Comparison of ENCODE assay signal across 17 cellular contexts in the genomic region with DNA sequence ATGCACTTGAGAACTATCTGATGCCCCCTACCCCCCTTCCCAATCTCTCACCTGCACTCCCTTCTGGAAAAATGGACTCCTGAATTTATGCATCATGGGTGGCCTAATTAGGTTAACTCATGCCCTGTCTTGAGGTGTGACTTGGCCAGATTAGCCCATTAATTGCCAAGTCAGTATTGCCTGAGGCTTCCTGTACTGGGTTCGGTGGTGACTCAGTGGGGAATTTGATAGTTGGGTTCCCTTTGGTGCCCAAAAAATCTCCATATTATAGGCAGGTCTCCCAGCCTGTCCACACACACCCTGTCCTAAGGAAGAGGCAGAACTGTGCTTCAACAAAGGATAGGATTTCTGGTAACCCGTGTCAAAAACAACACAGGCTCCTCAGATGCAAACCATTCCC.
DNase-seq lines count a peak whose midpoint lies in the region; ATAC-seq and TF ChIP-seq lines count a peak whose summit lies in the region.
"Had no signal": no experiment of that assay in that cellular context is flagged by ENCODE, and none has a peak within 500 bp of the region (broad histone marks: within the 10 kb centered on the region; RNA-seq: fewer than 3 reads in every experiment).

No MANE protein-coding gene starts in this region.

- TF ChIP-seq CTCF in PC-9 (conservative IDR thresholded peaks at IDR 0.05) = no peak
- no peak for TF ChIP-seq CTCF in epithelial cell of esophagus (IDR thresholded peaks at IDR 0.05; ENCODE audit: insufficient read depth, low read depth, low read length, missing control alignments)
- no peak for TF ChIP-seq CTCF in smooth muscle cell (IDR thresholded peaks at IDR 0.05; ENCODE audit: borderline replicate concordance, insufficient read depth, poor library complexity, severe bottlenecking)
- TF ChIP-seq CTCF in activated CD8-positive, alpha-beta T cell treated with anti-CD3 and anti-CD28 coated beads for 36 hours (IDR thresholded peaks at IDR 0.05) = no peak

- H3K9me3 ChIP-seq in PC-9 (ENCODE audit: insufficient read depth, low read depth) (no peaks in the 10 kb centered on the region), smooth muscle cell (replicated peaks; ENCODE audit: low read depth) (no peaks in the 10 kb centered on the region)
- H3K9me3 ChIP-seq: heart left ventricle, SJCRH30 had no signal

- no peak overlapping the region for H3K4me3 ChIP-seq in PC-9
- no peak overlapping the region for H3K4me3 ChIP-seq in epithelial cell of esophagus (ENCODE audit: low read length)
- H3K4me3 ChIP-seq in smooth muscle cell = no peak overlapping the region
- H3K4me3 ChIP-seq: GM23338, heart left ventricle, SJCRH30 had no signal

- intact Hi-C loops in PC-9 (cut with micrococcal nuclease; ENCODE audit: unreplicated experiment) = loop anchor here (5.0 to 10.0 kb wide), 3 partner anchors 146 to 352 kb away; a partner anchor contains a TSS
- intact Hi-C loops in activated CD8-positive, alpha-beta T cell treated with anti-CD3 and anti-CD28 coated beads for 36 hours (cut with micrococcal nuclease) = no loop called here
- intact Hi-C loops in activated T-helper 2 cell treated with anti-CD3 and anti-CD28 coated beads, Interferon-gamma antibody, Interleukin-2, Interleukin-4, amounts not matched to agents 10 μg/mL and 5 μg/mL and 100 μg/mL, durations not matched to agents 14 hours and 24 hours and 36 hours (cut with micrococcal nuclease) = loop anchor here (10.0 kb wide), 2 partner anchors 218 to 1702 kb away; a partner anchor contains a TSS

- H3K9me2 ChIP-seq in PC-9 (ENCODE audit: insufficient read depth) = no peaks in the 10 kb centered on the region

- H3K79me2 ChIP-seq in PC-9 (ENCODE audit: low read depth) (peaks cover 82% of the 10 kb centered on the region), smooth muscle cell (ENCODE audit: low read depth) (no peaks in the 10 kb centered on the region)

- no TSS peak for BruUV-seq in PC-9 (replicated peaks; lab: Mats Ljungman, UMichigan)

- CTCF ChIA-PET in PC-9 (lab: Charles Lee) = no interaction called here
- CTCF ChIA-PET in activated CD8-positive, alpha-beta T cell treated with anti-CD3 and anti-CD28 coated beads for 36 hours (lab: Charles Lee) = interaction anchor here (2.0 kb wide), 1 partner anchor 221 kb away, joined by 9 read pairs; no protein-coding TSS in a partner anchor

- 76% methylated on average over 2 of the region's 2 CpGs for WGBS in smooth muscle cell (ENCODE audit: low lambda C conversion rate)

- H3K36me3 ChIP-seq in PC-9 (ENCODE audit: low read depth) (no peaks in the 10 kb centered on the region), smooth muscle cell (ENCODE audit: low read depth) (no peaks in the 10 kb centered on the region)
- H3K36me3 ChIP-seq: heart left ventricle, SJCRH30 had no signal

- peak overlapping the region; percentile 95 for H3K27ac ChIP-seq in PC-9
- peak overlapping the region; percentile 93 for H3K27ac ChIP-seq in smooth muscle cell (ENCODE audit: low read depth)
- H3K27ac ChIP-seq: SJCRH30 had no signal

- no peak overlapping the region for H3K4me3 Mint-ChIP-seq in activated CD8-positive, alpha-beta T cell treated with anti-CD3 and anti-CD28 coated beads for 36 hours
- no peak overlapping the region for H3K4me3 Mint-ChIP-seq in activated T-helper 2 cell treated with anti-CD3 and anti-CD28 coated beads, Interferon-gamma antibody, Interleukin-2, Interleukin-4, amounts not matched to agents 10 μg/mL and 5 μg/mL and 100 μg/mL, durations not matched to agents 14 hours and 24 hours and 36 hours (ENCODE audit: low read depth)
- H3K4me3 Mint-ChIP-seq: activated naive CD4-positive, alpha-beta T cell treated with anti-CD3 and anti-CD28 coated beads, Interleukin-2, amount 50 U/mL, for 24 hours; GM23338 had no signal

- no peaks in the 10 kb centered on the region for H3K27me3 Mint-ChIP-seq in activated CD8-positive, alpha-beta T cell treated with anti-CD3 and anti-CD28 coated beads for 36 hours
- no peaks in the 10 kb centered on the region for H3K27me3 Mint-ChIP-seq in activated T-helper 2 cell treated with anti-CD3 and anti-CD28 coated beads, Interferon-gamma antibody, Interleukin-2, Interleukin-4, amounts not matched to agents 10 μg/mL and 5 μg/mL and 100 μg/mL, durations not matched to agents 14 hours and 24 hours and 36 hours (ENCODE audit: low read depth)
- H3K27me3 Mint-ChIP-seq: activated naive CD4-positive, alpha-beta T cell treated with anti-CD3 and anti-CD28 coated beads, Interleukin-2, amount 50 U/mL, for 24 hours; central memory CD8-positive, alpha-beta T cell had no signal

- peaks cover 5% of the 10 kb centered on the region for H3K36me3 Mint-ChIP-seq in activated CD8-positive, alpha-beta T cell treated with anti-CD3 and anti-CD28 coated beads for 36 hours (ENCODE audit: low read depth)
- H3K36me3 Mint-ChIP-seq in activated T-helper 2 cell treated with anti-CD3 and anti-CD28 coated beads, Interferon-gamma antibody, Interleukin-2, Interleukin-4, amounts not matched to agents 10 μg/mL and 5 μg/mL and 100 μg/mL, durations not matched to agents 14 hours and 24 hours and 36 hours (ENCODE audit: low read depth) = peaks cover 39% of the 10 kb centered on the region

- H3K4me2 ChIP-seq in PC-9 (peak overlapping the region; percentile 82), smooth muscle cell (no peak overlapping the region)
- H3K4me2 ChIP-seq: GM23338 had no signal

- H3K9ac ChIP-seq in smooth muscle cell (ENCODE audit: low read depth) = no peak overlapping the region

- POLR2A ChIA-PET in PC-9 (lab: Charles Lee; ENCODE audit: unreplicated experiment) = no interaction called here
- POLR2A ChIA-PET in activated CD8-positive, alpha-beta T cell treated with anti-CD3 and anti-CD28 coated beads for 36 hours (lab: Charles Lee) = no interaction called here

- DNase-seq in ELR (ENCODE audit: low read depth) (peak; percentile 63), PC-9 (peak; percentile 38 to 85), epithelial cell of esophagus (ENCODE audit: low read depth) (peak; percentile 87), smooth muscle cell (lab: John Stamatoyannopoulos, UW; ENCODE audit: unreplicated experiment) (no peak), NCI-H526 treated with DMSO at 0.1 percent for 48 hours (lab: John Stamatoyannopoulos, UW) (no peak)
- no peak for DNase-seq in activated CD8-positive, alpha-beta T cell treated with anti-CD3 and anti-CD28 coated beads for 36 hours
- DNase-seq in activated T-helper 2 cell treated with anti-CD3 and anti-CD28 coated beads, Interferon-gamma antibody, Interleukin-2, Interleukin-4, amounts not matched to agents 10 μg/mL and 5 μg/mL and 100 μg/mL, durations not matched to agents 14 hours and 24 hours and 36 hours (ENCODE audit: low spot score) = no peak
- DNase-seq: heart left ventricle; Kasumi-1; NCI-H2081; NK-92 treated with Interleukin-12 subunit alpha and Interleukin-12 subunit beta, amount 100 ng/mL, for 24 hours; SJCRH30; stimulated activated CD4-positive, alpha-beta T cell treated with anti-CD3 and anti-CD28 coated beads, Interleukin-4, amount 100 ng/mL, for 1 hour had no signal

- H3K9me3 Mint-ChIP-seq in activated CD8-positive, alpha-beta T cell treated with anti-CD3 and anti-CD28 coated beads for 36 hours = no peaks in the 10 kb centered on the region
- no peaks in the 10 kb centered on the region for H3K9me3 Mint-ChIP-seq in activated T-helper 2 cell treated with anti-CD3 and anti-CD28 coated beads, Interferon-gamma antibody, Interleukin-2, Interleukin-4, amounts not matched to agents 10 μg/mL and 5 μg/mL and 100 μg/mL, durations not matched to agents 14 hours and 24 hours and 36 hours
- H3K9me3 Mint-ChIP-seq: activated naive CD4-positive, alpha-beta T cell treated with anti-CD3 and anti-CD28 coated beads, Interleukin-2, amount 50 U/mL, for 24 hours; central memory CD8-positive, alpha-beta T cell; GM23338 had no signal

- H3F3A ChIP-seq in PC-9 (ENCODE audit: insufficient read depth, low read depth) (peaks cover 70% of the 10 kb centered on the region), smooth muscle cell (ENCODE audit: low read depth) (peaks cover 13% of the 10 kb centered on the region)

- H2AFZ ChIP-seq in PC-9 (no peak overlapping the region), smooth muscle cell (ENCODE audit: low read depth) (no peak overlapping the region)
- H2AFZ ChIP-seq: GM23338 had no signal

- peaks cover 34% of the 10 kb centered on the region for H3K4me1 Mint-ChIP-seq in activated CD8-positive, alpha-beta T cell treated with anti-CD3 and anti-CD28 coated beads for 36 hours (ENCODE audit: low read depth)
- H3K4me1 Mint-ChIP-seq in activated T-helper 2 cell treated with anti-CD3 and anti-CD28 coated beads, Interferon-gamma antibody, Interleukin-2, Interleukin-4, amounts not matched to agents 10 μg/mL and 5 μg/mL and 100 μg/mL, durations not matched to agents 14 hours and 24 hours and 36 hours (ENCODE audit: low read depth) = peaks cover 50% of the 10 kb centered on the region

- no peaks in the 10 kb centered on the region for H4K20me1 ChIP-seq in PC-9 (ENCODE audit: insufficient read depth)
- H4K20me1 ChIP-seq in smooth muscle cell (ENCODE audit: low read depth) = no peaks in the 10 kb centered on the region

- no peak for ATAC-seq in activated CD8-positive, alpha-beta T cell treated with anti-CD3 and anti-CD28 coated beads for 36 hours
- no peak for ATAC-seq in GM18517 (IDR thresholded peaks at IDR 0.05; ENCODE audit: unreplicated experiment)
- ATAC-seq: GM23338, heart left ventricle had no signal

- H3K27ac Mint-ChIP-seq in activated CD8-positive, alpha-beta T cell treated with anti-CD3 and anti-CD28 coated beads for 36 hours = no peak overlapping the region
- H3K27ac Mint-ChIP-seq in activated T-helper 2 cell treated with anti-CD3 and anti-CD28 coated beads, Interferon-gamma antibody, Interleukin-2, Interleukin-4, amounts not matched to agents 10 μg/mL and 5 μg/mL and 100 μg/mL, durations not matched to agents 14 hours and 24 hours and 36 hours = no peak overlapping the region
- H3K27ac Mint-ChIP-seq: GM23338 had no signal

- H3K4me1 ChIP-seq in PC-9 (replicated peaks; ENCODE audit: insufficient read depth) (peaks cover 85% of the 10 kb centered on the region), smooth muscle cell (ENCODE audit: low read depth) (peaks cover 5% of the 10 kb centered on the region)

- no peaks in the 10 kb centered on the region for H3K27me3 ChIP-seq in PC-9 (ENCODE audit: insufficient read depth, low read depth)
- no peaks in the 10 kb centered on the region for H3K27me3 ChIP-seq in smooth muscle cell (ENCODE audit: low read depth)
- H3K27me3 ChIP-seq: heart left ventricle, SJCRH30 had no signal

Comparison
In these comparisons a context has a peak if more than half of its experiments do, and no peak if none do; other contexts are left out.
1. DNase-seq: peak in ELR (single experiment), PC-9 (2 of 2) and epithelial cell of esophagus (single experiment); none in smooth muscle cell (single experiment), activated CD8-positive, alpha-beta T cell treated with anti-CD3 and anti-CD28 coated beads for 36 hours (single experiment), activated T-helper 2 cell treated with anti-CD3 and anti-CD28 coated beads, Interferon-gamma antibody, Interleukin-2, Interleukin-4, amounts not matched to agents 10 μg/mL and 5 μg/mL and 100 μg/mL, durations not matched to agents 14 hours and 24 hours and 36 hours (single experiment) and NCI-H526 treated with DMSO at 0.1 percent for 48 hours (single experiment).